Comparison of ENCODE assay signal across 23 cellular contexts in the genomic region with DNA sequence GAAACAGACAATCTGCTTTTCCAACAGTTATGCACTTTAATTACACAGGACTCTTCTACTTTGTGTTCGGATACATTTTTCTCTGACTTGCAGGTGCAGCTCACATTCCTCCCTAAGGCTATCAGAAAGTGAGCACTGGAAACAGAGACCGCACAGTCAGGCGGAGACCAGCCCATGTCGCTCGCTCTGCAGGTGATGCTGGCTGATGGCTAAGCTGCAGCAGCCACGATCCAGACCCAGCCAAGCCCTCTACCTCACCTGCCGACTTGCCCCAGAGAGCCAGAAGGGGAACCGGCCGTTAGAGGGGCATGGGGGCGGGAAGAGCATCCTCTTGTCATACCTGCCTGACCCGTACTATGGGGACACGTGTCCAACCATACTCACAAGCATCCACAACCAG.
"Had no signal": no experiment of that assay in that cellular context is flagged by ENCODE, and none has a peak within 500 bp of the region (broad histone marks: within the 10 kb centered on the region; RNA-seq: fewer than 3 reads in every experiment).

No MANE protein-coding gene starts in this region.

- H3K9me3 Mint-ChIP-seq: immature natural killer cell; natural killer cell; stimulated activated effector memory CD8-positive, alpha-beta T cell treated with anti-CD3 and anti-CD28 coated beads, Interleukin-12 subunit alpha, Interleukin-12 subunit beta, amount 100 ng/mL, for 72 hours had no signal

- H3K4me1 ChIP-seq: lower lobe of right lung, testis, tibial nerve, vagina had no signal

- H3K4me3 Mint-ChIP-seq: immature natural killer cell; natural killer cell; stimulated activated effector memory CD8-positive, alpha-beta T cell treated with anti-CD3 and anti-CD28 coated beads, Interleukin-12 subunit alpha, Interleukin-12 subunit beta, amount 100 ng/mL, for 72 hours had no signal

- H3K27me3 ChIP-seq: ovary, testis, tibial nerve, vagina had no signal

- H3K27ac ChIP-seq: coronary artery, left ventricle myocardium inferior, lower lobe of right lung, ovary, testis, tibial nerve, vagina had no signal

- ATAC-seq: left colon; lower lobe of right lung; natural killer cell; sciatic nerve; stimulated activated effector memory CD8-positive, alpha-beta T cell treated with anti-CD3 and anti-CD28 coated beads, Interleukin-12 subunit alpha, Interleukin-12 subunit beta, amount 100 ng/mL, for 72 hours; stimulated activated naive CD8-positive, alpha-beta T cell treated with anti-CD3 and anti-CD28 coated beads, Interleukin-15, Interleukin-2, amounts not matched to agents 100 U/mL and 50 U/mL, for 24 hours had no signal

- H3K9me3 ChIP-seq: left ventricle myocardium inferior, lower lobe of right lung, ovary, testis, tibial nerve, vagina had no signal

- H3K4me3 ChIP-seq: coronary artery, left ventricle myocardium inferior, lower lobe of right lung, ovary, testis, tibial nerve, vagina had no signal

- H3K27ac Mint-ChIP-seq: immature natural killer cell, natural killer cell had no signal

- DNase-seq: dermis blood vessel endothelial cell; effector memory CD4-positive, alpha-beta T cell; erythroblast; hypothalamus; immature natural killer cell; islet precursor cell; kidney glomerular epithelial cell; left colon; left ventricle myocardium inferior; lower lobe of right lung; natural killer cell; occipital lobe; ovary; stimulated activated CD4-positive, alpha-beta T cell treated with anti-CD3 and anti-CD28 coated beads, Interleukin-2, amount 100 ng/mL, for 24 hours; stimulated activated CD4-positive, alpha-beta T cell treated with anti-CD3 and anti-CD28 coated beads, Interleukin-4, amount 100 ng/mL, for 24 hours; stimulated activated naive CD8-positive, alpha-beta T cell treated with anti-CD3 and anti-CD28 coated beads, Interleukin-15, Interleukin-2, amounts not matched to agents 100 U/mL and 50 U/mL, for 24 hours; substantia nigra; testis had no signal

- H3K36me3 ChIP-seq: ovary had no signal
